In the genomic region with DNA sequence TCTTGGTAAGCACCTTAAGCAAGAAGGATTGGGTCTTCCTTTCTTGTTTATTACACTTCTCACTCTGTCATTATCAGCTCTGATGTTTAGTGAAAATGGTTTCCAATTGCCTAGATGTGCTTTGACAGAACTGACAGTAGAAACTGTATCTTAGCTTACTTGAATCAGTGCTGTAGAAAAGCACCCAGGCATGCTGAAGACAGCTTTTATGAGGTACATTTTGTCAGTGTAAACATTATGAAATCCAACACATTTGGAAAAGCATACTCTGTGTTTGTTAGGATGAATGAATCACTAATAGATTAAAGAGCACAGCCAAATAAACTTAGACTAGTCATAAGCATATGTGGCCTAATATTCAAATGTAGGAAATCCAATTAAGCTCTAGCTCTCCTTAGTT, we compare ENCODE assay signal across 16 cellular contexts.
A peak's percentile ranks its signal among the peaks of the same experiment; 100 is the strongest.
DNase-seq lines count a peak whose midpoint lies in the region; ATAC-seq, FAIRE-seq and TF ChIP-seq lines count a peak whose summit lies in the region.
"Had no signal": no experiment of that assay in that cellular context is flagged by ENCODE, and none has a peak within 500 bp of the region (broad histone marks: within the 10 kb centered on the region; RNA-seq: fewer than 3 reads in every experiment).

No MANE protein-coding gene starts in this region.

- TF ChIP-seq CTCF in liver (IDR thresholded peaks at IDR 0.05; ENCODE audit: low read depth, low read length, missing input control) (no peak), HepG2 (CRISPR knock-in tag; IDR thresholded peaks at IDR 0.05) (no peak), astrocyte (IDR thresholded peaks at IDR 0.05; ENCODE audit: insufficient read depth, low read depth, low read length) (no peak)

- ATAC-seq in HepG2: no peak
- no peak for ATAC-seq in activated CD4-positive, CD25-positive, alpha-beta regulatory T cell treated with anti-CD3 and anti-CD28 coated beads, Interleukin-2, amount 50 U/mL, for 24 hours

- no TSS peak for BruUV-seq in HepG2 (replicated peaks; lab: Mats Ljungman, UMichigan)

- intact Hi-C loops in HepG2 (cut with micrococcal nuclease; ENCODE audit: unreplicated experiment): no loop called here
- intact Hi-C loops in activated CD4-positive, alpha-beta T cell treated with anti-CD3 and anti-CD28 coated beads, Interleukin-2, amount 10 ng/mL, durations not matched to agents 24 days and 14 days (cut with micrococcal nuclease): no loop called here

- H3K36me3 ChIP-seq in liver (ENCODE audit: control insufficient read depth in 4 of 4, insufficient read depth in 3 of 4, low read depth in 1 of 4, low read length in 3 of 4): no peaks in the 10 kb centered on the region
- H3K36me3 ChIP-seq in HepG2 (replicated peaks in 1 of 2; ENCODE audit: control insufficient read depth in 1 of 2, insufficient read depth in 2 of 2, low read length in 2 of 2): no peaks in the 10 kb centered on the region
- H3K36me3 ChIP-seq in astrocyte (ENCODE audit: insufficient read depth, low read length): no peaks in the 10 kb centered on the region
- H3K36me3 ChIP-seq: neural progenitor cell had no signal

- H3K79me2 ChIP-seq in HepG2 (ENCODE audit: insufficient read depth, low read length): no peaks in the 10 kb centered on the region
- H3K79me2 ChIP-seq in astrocyte (ENCODE audit: insufficient read depth, low read length): no peaks in the 10 kb centered on the region

- no peaks in the 10 kb centered on the region for H3K27me3 Mint-ChIP-seq in astrocyte (ENCODE audit: low read depth, unreplicated experiment)
- no peaks in the 10 kb centered on the region for H3K27me3 Mint-ChIP-seq in activated CD4-positive, alpha-beta T cell treated with anti-CD3 and anti-CD28 coated beads, Interleukin-2, amount 10 ng/mL, durations not matched to agents 24 days and 14 days
- H3K27me3 Mint-ChIP-seq: activated B cell treated with CpG ODN at 0.5 μM for 24 hours; activated naive CD8-positive, alpha-beta T cell; B cell; memory B cell had no signal

- no peak overlapping the region for H3K27ac Mint-ChIP-seq in astrocyte (ENCODE audit: unreplicated experiment)
- no peak overlapping the region for H3K27ac Mint-ChIP-seq in activated CD4-positive, alpha-beta T cell treated with anti-CD3 and anti-CD28 coated beads, Interleukin-2, amount 10 ng/mL, durations not matched to agents 24 days and 14 days
- H3K27ac Mint-ChIP-seq: activated B cell treated with CpG ODN at 0.5 μM for 24 hours; activated naive CD8-positive, alpha-beta T cell; B cell; memory B cell; neural progenitor cell had no signal

- in situ Hi-C loops in HepG2 (cut with HindIII; ENCODE audit: extremely low pct_ligation_motif_present, low pct_unique_long_range_greater_than_20kb): no loop called here

- H3K27ac ChIP-seq in liver (ENCODE audit: low read depth in 1 of 2, low read length in 2 of 2) (no peak overlapping the region), HepG2 (ENCODE audit: extremely low read length, insufficient read depth, low read length) (no peak overlapping the region), astrocyte (ENCODE audit: low read depth, low read length) (no peak overlapping the region)
- H3K27ac ChIP-seq: neural progenitor cell had no signal

- no peaks in the 10 kb centered on the region for H4K20me1 ChIP-seq in HepG2 (ENCODE audit: insufficient read depth, low read length)
- H4K20me1 ChIP-seq in astrocyte (ENCODE audit: insufficient read depth, low read length): no peaks in the 10 kb centered on the region

- H3K4me2 ChIP-seq in HepG2 (ENCODE audit: low read depth, low read length) (no peak overlapping the region), astrocyte (ENCODE audit: low read length) (no peak overlapping the region)
- H3K4me2 ChIP-seq: neural progenitor cell had no signal

- no peaks in the 10 kb centered on the region for H3K9me3 Mint-ChIP-seq in astrocyte (ENCODE audit: unreplicated experiment)
- no peaks in the 10 kb centered on the region for H3K9me3 Mint-ChIP-seq in activated CD4-positive, alpha-beta T cell treated with anti-CD3 and anti-CD28 coated beads, Interleukin-2, amount 10 ng/mL, durations not matched to agents 24 days and 14 days
- H3K9me3 Mint-ChIP-seq: activated B cell treated with CpG ODN at 0.5 μM for 24 hours, memory B cell, neural progenitor cell had no signal

- no peaks in the 10 kb centered on the region for H3K9me3 ChIP-seq in liver (ENCODE audit: control insufficient read depth in 4 of 4, low read length in 3 of 4)
- H3K9me3 ChIP-seq in HepG2 (ENCODE audit: low read length): no peaks in the 10 kb centered on the region
- H3K9me3 ChIP-seq in astrocyte (ENCODE audit: insufficient read depth, low read depth, low read length): no peaks in the 10 kb centered on the region

- TF ChIP-seq EP300 in HepG2 (IDR thresholded peaks at IDR 0.05; ENCODE audit: low read depth in 2 of 2, low read length in 2 of 2) (no peak), HepG2 (CRISPR knock-in tag; IDR thresholded peaks at IDR 0.05; ENCODE audit: borderline replicate concordance) (no peak)

- FAIRE-seq in HepG2 (lab: Jason Lieb, UNC): no peak
- FAIRE-seq in astrocyte (lab: Jason Lieb, UNC): peak; percentile 32
- FAIRE-seq: endothelial cell of umbilical vein had no signal

- DNase-seq in HepG2 (ENCODE audit: low spot score) (no peak), astrocyte (ENCODE audit: low read depth) (peak; percentile 41), iris pigment epithelial cell (ENCODE audit: low read depth) (peak; percentile 85), kidney tubule cell (ENCODE audit: low spot score) (no peak)
- DNase-seq in stimulated activated CD4-positive, alpha-beta T cell treated with anti-CD3 and anti-CD28 coated beads, Interleukin-4, amount 100 ng/mL, for 4 hours: no peak
- DNase-seq in activated CD4-positive, alpha-beta T cell treated with anti-CD3 and anti-CD28 coated beads, Interleukin-2, amount 10 ng/mL, durations not matched to agents 24 days and 14 days: no peak
- DNase-seq: activated B cell treated with CpG ODN at 0.5 μM for 24 hours, DND-41, NCI-H446 had no signal

- H3K4me3 ChIP-seq in liver (ENCODE audit: low read depth in 1 of 3, low read length in 3 of 3): no peak overlapping the region
- H3K4me3 ChIP-seq in HepG2 (replicated peaks in 1 of 3; ENCODE audit: insufficient read depth in 1 of 3, low read depth in 2 of 3, low read length in 3 of 3): no peak overlapping the region
- no peak overlapping the region for H3K4me3 ChIP-seq in astrocyte (ENCODE audit: insufficient read depth, low read depth, low read length)
- H3K4me3 ChIP-seq: neural progenitor cell had no signal

- H3K4me1 Mint-ChIP-seq in astrocyte (ENCODE audit: low read depth, unreplicated experiment): no peaks in the 10 kb centered on the region
- no peaks in the 10 kb centered on the region for H3K4me1 Mint-ChIP-seq in activated CD4-positive, alpha-beta T cell treated with anti-CD3 and anti-CD28 coated beads, Interleukin-2, amount 10 ng/mL, durations not matched to agents 24 days and 14 days
- H3K4me1 Mint-ChIP-seq: activated B cell treated with CpG ODN at 0.5 μM for 24 hours, B cell, memory B cell, neural progenitor cell had no signal

- H3K36me3 Mint-ChIP-seq in astrocyte (ENCODE audit: low read depth, unreplicated experiment): no peaks in the 10 kb centered on the region
- no peaks in the 10 kb centered on the region for H3K36me3 Mint-ChIP-seq in activated CD4-positive, alpha-beta T cell treated with anti-CD3 and anti-CD28 coated beads, Interleukin-2, amount 10 ng/mL, durations not matched to agents 24 days and 14 days (ENCODE audit: low read depth)
- H3K36me3 Mint-ChIP-seq: activated naive CD8-positive, alpha-beta T cell; memory B cell; neural progenitor cell had no signal

- no peak overlapping the region for H3K9ac ChIP-seq in liver (ENCODE audit: low read depth in 1 of 2, low read length in 2 of 2)
- no peak overlapping the region for H3K9ac ChIP-seq in HepG2 (ENCODE audit: insufficient read depth, low read depth, low read length)
- no peak overlapping the region for H3K9ac ChIP-seq in astrocyte (ENCODE audit: low read length)
- H3K9ac ChIP-seq: neural progenitor cell had no signal

- TF ChIP-seq RAD21 in liver (IDR thresholded peaks at IDR 0.05): no peak
- no peak for TF ChIP-seq RAD21 in HepG2 (CRISPR knock-in tag; IDR thresholded peaks at IDR 0.05)

- TF ChIP-seq POLR2A in HepG2 (IDR thresholded peaks at IDR 0.05; ENCODE audit: insufficient read depth in 1 of 2, low read depth in 2 of 2, low read length in 2 of 2): no peak

- H2AFZ ChIP-seq in HepG2 (ENCODE audit: low read length) (no peak overlapping the region), astrocyte (ENCODE audit: low read depth, low read length) (no peak overlapping the region)
- H2AFZ ChIP-seq: neural progenitor cell had no signal

- H3K4me1 ChIP-seq in liver (ENCODE audit: control insufficient read depth in 4 of 4, insufficient read depth in 4 of 4, low read length in 3 of 4) (peaks cover 0 to 5% (median 0%) of the 10 kb centered on the region in 4 donors), HepG2 (ENCODE audit: insufficient read depth, low read length) (no peaks in the 10 kb centered on the region), astrocyte (ENCODE audit: insufficient read depth, low read length) (no peaks in the 10 kb centered on the region)
- H3K4me1 ChIP-seq: neural progenitor cell had no signal

- H3K27me3 ChIP-seq in liver (ENCODE audit: control insufficient read depth in 4 of 4, insufficient read depth in 4 of 4, low read length in 3 of 4) (no peaks in the 10 kb centered on the region), HepG2 (ENCODE audit: control insufficient read depth in 1 of 2, insufficient read depth in 2 of 2, low read length in 2 of 2) (no peaks in the 10 kb centered on the region), astrocyte (ENCODE audit: insufficient read depth, low read length) (no peaks in the 10 kb centered on the region)
- H3K27me3 ChIP-seq: neural progenitor cell had no signal

- CTCF ChIA-PET in HepG2 (lab: Yijun Ruan, JAX; ENCODE audit: low intra/inter-chr PET ratio, low total read pairs): no interaction called here

- H3K4me3 Mint-ChIP-seq in astrocyte (ENCODE audit: unreplicated experiment): no peak overlapping the region
- H3K4me3 Mint-ChIP-seq in activated CD4-positive, alpha-beta T cell treated with anti-CD3 and anti-CD28 coated beads, Interleukin-2, amount 10 ng/mL, durations not matched to agents 24 days and 14 days: no peak overlapping the region
- H3K4me3 Mint-ChIP-seq: activated B cell treated with CpG ODN at 0.5 μM for 24 hours; activated naive CD8-positive, alpha-beta T cell; B cell; memory B cell; neural progenitor cell had no signal

- POLR2A ChIA-PET in HepG2 (lab: Yijun Ruan, JAX): no interaction called here

Comparison
In these comparisons a context has a peak if more than half of its experiments do, and no peak if none do; other contexts are left out.
1. DNase-seq: peak in astrocyte (single experiment) and iris pigment epithelial cell (single experiment); none in HepG2 (single experiment), kidney tubule cell (single experiment), stimulated activated CD4-positive, alpha-beta T cell treated with anti-CD3 and anti-CD28 coated beads, Interleukin-4, amount 100 ng/mL, for 4 hours (0 of 2) and activated CD4-positive, alpha-beta T cell treated with anti-CD3 and anti-CD28 coated beads, Interleukin-2, amount 10 ng/mL, durations not matched to agents 24 days and 14 days (single experiment).